ENCODE assay signal across 8 cellular contexts in the genomic region with DNA sequence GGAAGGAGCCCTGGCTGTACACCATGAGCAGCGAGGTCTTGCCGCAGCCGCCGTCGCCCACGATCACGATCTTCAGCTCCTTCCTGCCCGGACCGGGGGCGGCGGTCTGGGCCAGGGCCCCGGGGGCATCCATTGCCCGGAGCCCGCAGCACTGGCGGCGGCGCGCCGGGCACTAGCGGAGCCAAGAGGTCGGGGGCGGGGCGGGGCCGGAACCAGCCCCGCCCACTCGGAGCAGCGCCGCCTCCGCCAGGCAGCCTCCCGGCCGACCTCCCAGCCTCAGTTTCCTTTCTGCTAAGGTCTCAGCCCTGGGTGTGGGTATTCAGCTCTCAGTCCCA. TPM values are rescaled to one million over a fixed set of nuclear protein-coding genes. Genes with fewer than 3 reads are reported as not detected.
DNase-seq lines count a peak whose midpoint lies in the region; ATAC-seq and TF ChIP-seq lines count a peak whose summit lies in the region.

A gene with protein sequence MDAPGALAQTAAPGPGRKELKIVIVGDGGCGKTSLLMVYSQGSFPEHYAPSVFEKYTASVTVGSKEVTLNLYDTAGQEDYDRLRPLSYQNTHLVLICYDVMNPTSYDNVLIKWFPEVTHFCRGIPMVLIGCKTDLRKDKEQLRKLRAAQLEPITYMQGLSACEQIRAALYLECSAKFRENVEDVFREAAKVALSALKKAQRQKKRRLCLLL (minus strand): TSS at position 188 of the 335 bp plus-strand sequence. CDS start 55 bp downstream, at position 133.

- H4K20me1 ChIP-seq in SK-N-SH (ENCODE audit: insufficient read depth): no peaks in the 10 kb centered on the region

- H3F3A ChIP-seq in SK-N-SH (replicated peaks; ENCODE audit: insufficient read depth): peaks cover 33% of the 10 kb centered on the region

- no peaks in the 10 kb centered on the region for H3K9me3 Mint-ChIP-seq in activated T-cell treated with anti-CD3 and anti-CD28 coated beads, Interleukin-2, amount 50 U/mL, for 24 hours

- ATAC-seq in HG03045 (IDR thresholded peaks at IDR 0.05; ENCODE audit: unreplicated experiment): peak; percentile 26

- peaks cover 32 to 57% of the 10 kb centered on the region in 2 experiments for H3K4me1 ChIP-seq in SK-N-SH (ENCODE audit: control insufficient read depth in 1 of 2, insufficient read depth in 2 of 2, low read depth in 1 of 2, low read length in 1 of 2)
- peaks cover 17 to 52% (median 44%) of the 10 kb centered on the region in 4 donors for H3K4me1 ChIP-seq in liver (ENCODE audit: control insufficient read depth in 4 of 4, insufficient read depth in 4 of 4, low read length in 3 of 4)

- TF ChIP-seq EP300 in SK-N-SH (IDR thresholded peaks at IDR 0.05; ENCODE audit: borderline replicate concordance in 1 of 2, low read depth in 1 of 2, low read length in 1 of 2): no peak

- no CpG with 5 or more reads among the region's 31 CpGs for WGBS in SK-N-SH (ENCODE audit: low lambda C conversion rate)
- 5% methylated on average over 31 of the region's 31 CpGs for WGBS in liver

- TF ChIP-seq CTCF in SK-N-SH (IDR thresholded peaks at IDR 0.05): no peak
- TF ChIP-seq CTCF in choroid plexus epithelial cell (conservative IDR thresholded peaks at IDR 0.05; ENCODE audit: low read depth, low read length): no peak
- no peak for TF ChIP-seq CTCF in liver (IDR thresholded peaks at IDR 0.05; ENCODE audit: low read depth, low read length, missing input control)

- H3K9me3 ChIP-seq in SK-N-SH: no peaks in the 10 kb centered on the region
- H3K9me3 ChIP-seq in liver (ENCODE audit: control insufficient read depth in 4 of 4, low read length in 3 of 4): no peaks in the 10 kb centered on the region

- peak within 1 kb of the TSS; percentile 54 to 61 for H3K4me3 ChIP-seq in SK-N-SH (ENCODE audit: low read depth in 2 of 2, low read length in 1 of 2)
- H3K4me3 ChIP-seq in choroid plexus epithelial cell (ENCODE audit: low read depth, low read length): peak within 1 kb of the TSS; percentile 60
- peak within 1 kb of the TSS; percentile 35 to 61 (median 47) for H3K4me3 ChIP-seq in liver (ENCODE audit: low read depth in 1 of 3, low read length in 3 of 3)

- peak within 1 kb of the TSS; percentile 100 for H3K27ac Mint-ChIP-seq in activated T-cell treated with anti-CD3 and anti-CD28 coated beads, Interleukin-2, amount 50 U/mL, for 24 hours

- POLR2A ChIA-PET in SK-N-SH (lab: Yijun Ruan, JAX): interaction anchor here (1.6 to 7.0 kb wide), 7 partner anchors 10 to 95 kb away, joined by 5 to 79 read pairs (median 10); a partner anchor contains a TSS

- peaks cover 70% of the 10 kb centered on the region for H3K36me3 Mint-ChIP-seq in activated T-cell treated with anti-CD3 and anti-CD28 coated beads, Interleukin-2, amount 50 U/mL, for 24 hours (ENCODE audit: low read depth)

- H3K9ac ChIP-seq in SK-N-SH (peak within 1 kb of the TSS; percentile 48; the same call in 1 of the 2 replicates), liver (ENCODE audit: low read depth in 1 of 2, low read length in 2 of 2) (peak within 1 kb of the TSS; percentile 72 to 73)

- peak within 1 kb of the TSS; percentile 96 for H3K4me3 Mint-ChIP-seq in activated T-cell treated with anti-CD3 and anti-CD28 coated beads, Interleukin-2, amount 50 U/mL, for 24 hours

- no peaks in the 10 kb centered on the region for H3K27me3 Mint-ChIP-seq in activated T-cell treated with anti-CD3 and anti-CD28 coated beads, Interleukin-2, amount 50 U/mL, for 24 hours

- H3K27me3 ChIP-seq in SK-N-SH (ENCODE audit: insufficient read depth) (no peaks in the 10 kb centered on the region), liver (ENCODE audit: control insufficient read depth in 4 of 4, insufficient read depth in 4 of 4, low read length in 3 of 4) (no peaks in the 10 kb centered on the region)

- peaks cover 75% of the 10 kb centered on the region for H3K4me1 Mint-ChIP-seq in activated T-cell treated with anti-CD3 and anti-CD28 coated beads, Interleukin-2, amount 50 U/mL, for 24 hours (ENCODE audit: low read depth)

- DNase-seq in activated T-cell treated with anti-CD3 and anti-CD28 coated beads, Interleukin-2, amount 50 U/mL, for 24 hours: no peak
- no peak for DNase-seq in activated T-cell treated with anti-CD3 and anti-CD28 coated beads for 4 hours
- DNase-seq in SK-N-SH: peak; percentile 83
- no peak for DNase-seq in choroid plexus epithelial cell (ENCODE audit: low read depth)
- no peak for DNase-seq in NCI-H1048 (lab: John Stamatoyannopoulos, UW)

- peak within 1 kb of the TSS; percentile 73 for H2AFZ ChIP-seq in SK-N-SH (ENCODE audit: low read depth)

- H3K9me2 ChIP-seq in SK-N-SH: no peaks in the 10 kb centered on the region

- peaks cover 4 to 7% of the 10 kb centered on the region in 2 experiments for H3K36me3 ChIP-seq in SK-N-SH (replicated peaks in 1 of 2; ENCODE audit: control insufficient read depth in 1 of 2, insufficient read depth in 2 of 2, low read length in 1 of 2)
- H3K36me3 ChIP-seq in liver (ENCODE audit: control insufficient read depth in 4 of 4, insufficient read depth in 3 of 4, low read depth in 1 of 4, low read length in 3 of 4): no peaks in the 10 kb centered on the region

- no peak for TF ChIP-seq RAD21 in SK-N-SH (IDR thresholded peaks at IDR 0.05; ENCODE audit: low read length)
- no peak for TF ChIP-seq RAD21 in liver (IDR thresholded peaks at IDR 0.05)

- CTCF ChIA-PET in SK-N-SH (lab: Yijun Ruan, JAX): interaction anchor here (0.6 to 16.0 kb wide), 51 partner anchors 16 to 754 kb away, joined by 3 to 675 read pairs (median 6); a partner anchor contains a TSS

- H3K27ac ChIP-seq in SK-N-SH (ENCODE audit: low read depth in 2 of 2, low read length in 1 of 2) (peak within 1 kb of the TSS; percentile 82 to 99), liver (ENCODE audit: low read depth in 1 of 2, low read length in 2 of 2) (peak within 1 kb of the TSS; percentile 92), temporal lobe (ENCODE audit: low read depth, low read length) (peak within 1 kb of the TSS; percentile 47)

- peak within 1 kb of the TSS; percentile 94 for H3K4me2 ChIP-seq in SK-N-SH

- H3K79me2 ChIP-seq in SK-N-SH (ENCODE audit: insufficient read depth): peaks cover 34% of the 10 kb centered on the region

TF ChIP-seq in SK-N-SH, 30 proteins besides CTCF, POLR2A, EP300 and RAD21 (continues in another document):
- TF ChIP-seq FOXM1 (IDR thresholded peaks at IDR 0.05; ENCODE audit: low read depth) (no peak), RFX5 (IDR thresholded peaks at IDR 0.05; ENCODE audit: low read length) (no peak), POLR2AphosphoS5 (IDR thresholded peaks at IDR 0.05; ENCODE audit: low read depth, low read length) (no peak), FOSL2 (IDR thresholded peaks at IDR 0.05; ENCODE audit: borderline replicate concordance, low read depth) (no peak), ELF1 (IDR thresholded peaks at IDR 0.05) (no peak), TCF12 (IDR thresholded peaks at IDR 0.05) (no peak)
- TF ChIP-seq, protein P1, sequence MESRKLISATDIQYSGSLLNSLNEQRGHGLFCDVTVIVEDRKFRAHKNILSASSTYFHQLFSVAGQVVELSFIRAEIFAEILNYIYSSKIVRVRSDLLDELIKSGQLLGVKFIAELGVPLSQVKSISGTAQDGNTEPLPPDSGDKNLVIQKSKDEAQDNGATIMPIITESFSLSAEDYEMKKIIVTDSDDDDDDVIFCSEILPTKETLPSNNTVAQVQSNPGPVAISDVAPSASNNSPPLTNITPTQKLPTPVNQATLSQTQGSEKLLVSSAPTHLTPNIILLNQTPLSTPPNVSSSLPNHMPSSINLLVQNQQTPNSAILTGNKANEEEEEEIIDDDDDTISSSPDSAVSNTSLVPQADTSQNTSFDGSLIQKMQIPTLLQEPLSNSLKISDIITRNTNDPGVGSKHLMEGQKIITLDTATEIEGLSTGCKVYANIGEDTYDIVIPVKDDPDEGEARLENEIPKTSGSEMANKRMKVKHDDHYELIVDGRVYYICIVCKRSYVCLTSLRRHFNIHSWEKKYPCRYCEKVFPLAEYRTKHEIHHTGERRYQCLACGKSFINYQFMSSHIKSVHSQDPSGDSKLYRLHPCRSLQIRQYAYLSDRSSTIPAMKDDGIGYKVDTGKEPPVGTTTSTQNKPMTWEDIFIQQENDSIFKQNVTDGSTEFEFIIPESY (IDR thresholded peaks at IDR 0.05; ENCODE audit: borderline replicate concordance, low read depth): no peak

TF ChIP-seq in liver, 16 proteins besides CTCF, POLR2A, EP300 and RAD21 (continues in another document):
- TF ChIP-seq TAF1 (conservative IDR thresholded peaks at IDR 0.05) (no peak), RXRA (IDR thresholded peaks at IDR 0.05) (no peak)
- TF ChIP-seq, protein P2, sequence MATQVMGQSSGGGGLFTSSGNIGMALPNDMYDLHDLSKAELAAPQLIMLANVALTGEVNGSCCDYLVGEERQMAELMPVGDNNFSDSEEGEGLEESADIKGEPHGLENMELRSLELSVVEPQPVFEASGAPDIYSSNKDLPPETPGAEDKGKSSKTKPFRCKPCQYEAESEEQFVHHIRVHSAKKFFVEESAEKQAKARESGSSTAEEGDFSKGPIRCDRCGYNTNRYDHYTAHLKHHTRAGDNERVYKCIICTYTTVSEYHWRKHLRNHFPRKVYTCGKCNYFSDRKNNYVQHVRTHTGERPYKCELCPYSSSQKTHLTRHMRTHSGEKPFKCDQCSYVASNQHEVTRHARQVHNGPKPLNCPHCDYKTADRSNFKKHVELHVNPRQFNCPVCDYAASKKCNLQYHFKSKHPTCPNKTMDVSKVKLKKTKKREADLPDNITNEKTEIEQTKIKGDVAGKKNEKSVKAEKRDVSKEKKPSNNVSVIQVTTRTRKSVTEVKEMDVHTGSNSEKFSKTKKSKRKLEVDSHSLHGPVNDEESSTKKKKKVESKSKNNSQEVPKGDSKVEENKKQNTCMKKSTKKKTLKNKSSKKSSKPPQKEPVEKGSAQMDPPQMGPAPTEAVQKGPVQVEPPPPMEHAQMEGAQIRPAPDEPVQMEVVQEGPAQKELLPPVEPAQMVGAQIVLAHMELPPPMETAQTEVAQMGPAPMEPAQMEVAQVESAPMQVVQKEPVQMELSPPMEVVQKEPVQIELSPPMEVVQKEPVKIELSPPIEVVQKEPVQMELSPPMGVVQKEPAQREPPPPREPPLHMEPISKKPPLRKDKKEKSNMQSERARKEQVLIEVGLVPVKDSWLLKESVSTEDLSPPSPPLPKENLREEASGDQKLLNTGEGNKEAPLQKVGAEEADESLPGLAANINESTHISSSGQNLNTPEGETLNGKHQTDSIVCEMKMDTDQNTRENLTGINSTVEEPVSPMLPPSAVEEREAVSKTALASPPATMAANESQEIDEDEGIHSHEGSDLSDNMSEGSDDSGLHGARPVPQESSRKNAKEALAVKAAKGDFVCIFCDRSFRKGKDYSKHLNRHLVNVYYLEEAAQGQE (IDR thresholded peaks at IDR 0.05): no peak

RNA-seq across cellular contexts. Expression of the gene that starts here (rescaled TPM):
- polyA plus RNA-seq in SK-N-SH (2012; rRNA removed) (5.0 and 5.3 TPM in 2 replicates), liver (1 to 10 TPM in 1 of 2 donors, under 1 TPM in 1; 0.97 to 1.1 TPM)
- 2.3 and 2.8 TPM in 2 replicates for polyA plus RNA-seq in SK-N-SH (2012; cell fraction: cytosol; rRNA removed)
- polyA plus RNA-seq in SK-N-SH (2012; cell fraction: nucleus; rRNA removed): 19.5 and 20.2 TPM in 2 replicates
- total RNA-seq in liver (1 to 10 TPM; 5.9 to 7.0 TPM), temporal lobe (10.1 TPM)
